9 cellular contexts compared by ENCODE assay signal in genomic region chr13:24684600-24684998, GRCh38. TPM values are rescaled to one million over a fixed set of nuclear protein-coding genes. Genes with fewer than 3 reads are reported as not detected.
DNase-seq lines count a peak whose midpoint lies in the region; ATAC-seq, FAIRE-seq and TF ChIP-seq lines count a peak whose summit lies in the region.
"Had no signal": no experiment of that assay in that cellular context is flagged by ENCODE, and none has a peak within 500 bp of the region (broad histone marks: within the 10 kb centered on the region; RNA-seq: fewer than 3 reads in every experiment).

No MANE protein-coding gene starts in this region.

- peaks cover 18% of the 10 kb centered on the region for H3K4me1 ChIP-seq in HepG2 (ENCODE audit: insufficient read depth, low read length)
- peaks cover 0 to 21% (median 7%) of the 10 kb centered on the region in 4 donors for H3K4me1 ChIP-seq in right lobe of liver
- peaks cover 19% of the 10 kb centered on the region for H3K4me1 ChIP-seq in HUES64 (ENCODE audit: insufficient read depth, low read length)

- no peak overlapping the region for H3K9ac ChIP-seq in HepG2 (ENCODE audit: insufficient read depth, low read depth, low read length)
- H3K9ac ChIP-seq in HUES64 (ENCODE audit: low read depth, low read length): no peak overlapping the region

- H3K9me3 ChIP-seq in HepG2 (ENCODE audit: low read length) (no peaks in the 10 kb centered on the region), right lobe of liver (no peaks in the 10 kb centered on the region), HUES64 (ENCODE audit: insufficient read depth, low read depth, low read length) (no peaks in the 10 kb centered on the region)

- no peaks in the 10 kb centered on the region for H3K36me3 ChIP-seq in HepG2 (replicated peaks in 1 of 2; ENCODE audit: control insufficient read depth in 1 of 2, insufficient read depth in 2 of 2, low read length in 2 of 2)
- H3K36me3 ChIP-seq in right lobe of liver: no peaks in the 10 kb centered on the region
- no peaks in the 10 kb centered on the region for H3K36me3 ChIP-seq in HUES64 (ENCODE audit: insufficient read depth, low read length)

- TF ChIP-seq CTCF in HepG2 (CRISPR knock-in tag; IDR thresholded peaks at IDR 0.05): no peak
- no peak for TF ChIP-seq CTCF in right lobe of liver (IDR thresholded peaks at IDR 0.05)

- H3K4me3 ChIP-seq in HepG2 (replicated peaks in 1 of 3; ENCODE audit: insufficient read depth in 1 of 3, low read depth in 2 of 3, low read length in 3 of 3) (no peak overlapping the region), right lobe of liver (no peak overlapping the region), HUES64 (ENCODE audit: low read length) (no peak overlapping the region)
- H3K4me3 ChIP-seq: K562 had no signal

- no peak overlapping the region for H2AFZ ChIP-seq in HepG2 (ENCODE audit: low read length)

- FAIRE-seq in HepG2 (lab: Jason Lieb, UNC) (no peak), H54 (lab: Jason Lieb, UNC) (no peak)
- FAIRE-seq: K562 had no signal

- POLR2A ChIA-PET in HepG2 (lab: Yijun Ruan, JAX): no interaction called here

- DNase-seq in HepG2 (ENCODE audit: low spot score): no peak
- no peak for DNase-seq in right lobe of liver
- peak; percentile 45 for DNase-seq in astrocyte of the hippocampus (ENCODE audit: low read depth, low spot score)
- DNase-seq in DMS53 treated with DMSO at 0.1 percent for 48 hours (lab: John Stamatoyannopoulos, UW; ENCODE audit: unreplicated experiment): no peak
- DNase-seq in H54 (ENCODE audit: insufficient read length, low spot score): no peak

- no peaks in the 10 kb centered on the region for H3K79me2 ChIP-seq in HepG2 (ENCODE audit: insufficient read depth, low read length)

- peak overlapping the region; percentile 22 for H3K27ac Mint-ChIP-seq in stimulated activated naive CD8-positive, alpha-beta T cell treated with anti-CD3 and anti-CD28 coated beads, Interleukin-15, Interleukin-2, amounts not matched to agents 100 ng/mL and 50 ng/mL, for 24 hours

- H3K27ac ChIP-seq in HepG2 (ENCODE audit: extremely low read length, insufficient read depth, low read length) (no peak overlapping the region), right lobe of liver (no peak overlapping the region), HUES64 (ENCODE audit: low read depth, low read length) (0 out of 2 replicates have a peak overlapping the region, but pooled peaks have one; percentile 8)

- 0 out of 2 replicates have a peak overlapping the region, but pooled peaks have one; percentile 2 for H3K4me2 ChIP-seq in HepG2 (ENCODE audit: low read depth, low read length)

- no TSS peak for BruUV-seq in HepG2 (replicated peaks; lab: Mats Ljungman, UMichigan)

- no peak for TF ChIP-seq RAD21 in HepG2 (CRISPR knock-in tag; IDR thresholded peaks at IDR 0.05)

- H3K4me3 Mint-ChIP-seq in stimulated activated naive CD8-positive, alpha-beta T cell treated with anti-CD3 and anti-CD28 coated beads, Interleukin-15, Interleukin-2, amounts not matched to agents 100 ng/mL and 50 ng/mL, for 24 hours: peak overlapping the region; percentile 35

- no peaks in the 10 kb centered on the region for H3K9me3 Mint-ChIP-seq in stimulated activated naive CD8-positive, alpha-beta T cell treated with anti-CD3 and anti-CD28 coated beads, Interleukin-15, Interleukin-2, amounts not matched to agents 100 ng/mL and 50 ng/mL, for 24 hours

- peaks cover 4 to 48% of the 10 kb centered on the region in 2 experiments; a peak in 4 of 5 replicates for H3K27me3 ChIP-seq in HepG2 (ENCODE audit: control insufficient read depth in 1 of 2, insufficient read depth in 2 of 2, low read length in 2 of 2)
- peaks cover 14% of the 10 kb centered on the region in 2 donors for H3K27me3 ChIP-seq in right lobe of liver
- peaks cover 22% of the 10 kb centered on the region for H3K27me3 ChIP-seq in HUES64 (ENCODE audit: insufficient read depth, low read length)

- intact Hi-C loops in HepG2 (cut with micrococcal nuclease; ENCODE audit: unreplicated experiment) (loop anchor here (5.0 kb wide), 1 partner anchor 43 kb away; no protein-coding TSS in a partner anchor), right lobe of liver (cut with DNase I) (no loop called here)

- peaks cover 33% of the 10 kb centered on the region for H3K4me1 Mint-ChIP-seq in stimulated activated naive CD8-positive, alpha-beta T cell treated with anti-CD3 and anti-CD28 coated beads, Interleukin-15, Interleukin-2, amounts not matched to agents 100 ng/mL and 50 ng/mL, for 24 hours (ENCODE audit: low read depth)

- CTCF ChIA-PET in HepG2 (lab: Yijun Ruan, JAX; ENCODE audit: low intra/inter-chr PET ratio, low total read pairs): interaction anchor here (1.2 to 1.6 kb wide), 2 partner anchors 43 to 284 kb away, joined by 3 to 10 read pairs; no protein-coding TSS in a partner anchor

- WGBS in HepG2 (ENCODE audit: low lambda C conversion rate): 17% methylated on average over 3 of the region's 4 CpGs
- 22% methylated on average over 1 of the region's 4 CpGs for WGBS in right lobe of liver (ENCODE audit: insufficient coverage, low coverage, low lambda C conversion rate, missing lambda C conversion rate)
- WGBS in HUES64: 53% methylated on average over 4 of the region's 4 CpGs

- no peak for TF ChIP-seq POLR2A in HepG2 (IDR thresholded peaks at IDR 0.05; ENCODE audit: insufficient read depth in 1 of 2, low read depth in 2 of 2, low read length in 2 of 2)
- TF ChIP-seq POLR2A in right lobe of liver (IDR thresholded peaks at IDR 0.05): no peak
- no peak for TF ChIP-seq POLR2A in H54 (IDR thresholded peaks at IDR 0.05; ENCODE audit: low read depth, low read length)

- ATAC-seq in HepG2 (no peak), right lobe of liver (no peak), HG03469 (IDR thresholded peaks at IDR 0.05; ENCODE audit: unreplicated experiment) (no peak)

- no peaks in the 10 kb centered on the region for H4K20me1 ChIP-seq in HepG2 (ENCODE audit: insufficient read depth, low read length)

- H3K36me3 Mint-ChIP-seq in stimulated activated naive CD8-positive, alpha-beta T cell treated with anti-CD3 and anti-CD28 coated beads, Interleukin-15, Interleukin-2, amounts not matched to agents 100 ng/mL and 50 ng/mL, for 24 hours (ENCODE audit: low read depth): no peaks in the 10 kb centered on the region

- peaks cover 48% of the 10 kb centered on the region for H3K27me3 Mint-ChIP-seq in stimulated activated naive CD8-positive, alpha-beta T cell treated with anti-CD3 and anti-CD28 coated beads, Interleukin-15, Interleukin-2, amounts not matched to agents 100 ng/mL and 50 ng/mL, for 24 hours

- TF ChIP-seq EP300 in HepG2 (IDR thresholded peaks at IDR 0.05; ENCODE audit: low read depth in 2 of 2, low read length in 2 of 2) (no peak), HepG2 (CRISPR knock-in tag; IDR thresholded peaks at IDR 0.05; ENCODE audit: borderline replicate concordance) (no peak)

- in situ Hi-C loops in HepG2 (cut with HindIII; ENCODE audit: extremely low pct_ligation_motif_present, low pct_unique_long_range_greater_than_20kb): no loop called here

TF ChIP-seq in HepG2, 621 proteins besides CTCF, POLR2A, EP300 and RAD21:
- no peak for TF ChIP-seq ZNF784 (CRISPR knock-in tag; IDR thresholded peaks at IDR 0.05; ENCODE audit: borderline replicate concordance)
- TF ChIP-seq HNF4A (CRISPR knock-in tag; IDR thresholded peaks at IDR 0.05): no peak
- TF ChIP-seq HOXA5 (CRISPR knock-in tag; IDR thresholded peaks at IDR 0.05): no peak

RNA-seq across cellular contexts. Expression of gene ATP12A, which starts 4.4 kb away (rescaled TPM):
- total RNA-seq in HepG2 (2016; rRNA removed; fragmentation: Illumina TruSeq; extraction: Trizol): not detected in 2 replicates
- not detected in 2 replicates for total RNA-seq in HepG2 (2016; cell fraction: cytosol; rRNA removed; fragmentation: Illumina TruSeq; extraction: Trizol; ENCODE audit: low read depth)
- not detected in 2 replicates for total RNA-seq in HepG2 (2016; cell fraction: insoluble cytoplasmic fraction; rRNA removed; fragmentation: Illumina TruSeq; extraction: Trizol)
- total RNA-seq in HepG2 (2016; cell fraction: membrane; rRNA removed; fragmentation: Illumina TruSeq; extraction: Trizol): not detected in 2 replicates
- total RNA-seq in HepG2 (2016; cell fraction: nucleus; rRNA removed; fragmentation: Illumina TruSeq; extraction: Trizol): not detected in 2 replicates
- polyA plus RNA-seq in HepG2 (2011; rRNA removed): not detected in 2 replicates
- polyA plus RNA-seq in HepG2 (2011; cell fraction: cytosol; rRNA removed): not detected in 2 replicates
- polyA plus RNA-seq in HepG2 (2011; cell fraction: nucleus; rRNA removed): not detected in 2 replicates
- not detected in 2 replicates for polyA plus RNA-seq in HepG2 (2012)
- not detected in 2 replicates for polyA plus RNA-seq in HepG2 (2016; cell fraction: cytosol; fragmentation: Illumina TruSeq; extraction: Trizol; ENCODE audit: low read depth)
- not detected in 2 replicates for polyA plus RNA-seq in HepG2 (2016; cell fraction: insoluble cytoplasmic fraction; fragmentation: Illumina TruSeq; extraction: Trizol; ENCODE audit: low read depth)
- not detected in 2 replicates for polyA plus RNA-seq in HepG2 (2016; cell fraction: membrane; fragmentation: Illumina TruSeq; extraction: Trizol; ENCODE audit: low read depth)
- polyA plus RNA-seq in HepG2 (2016; cell fraction: nucleus; fragmentation: Illumina TruSeq; extraction: Trizol; ENCODE audit: insufficient read depth, low read depth): not detected in 2 replicates
- not detected in 2 replicates for polyA minus RNA-seq in HepG2 (2011; rRNA and poly(A)+ RNA removed; ENCODE audit: low replicate concordance)
- polyA minus RNA-seq in HepG2 (2011; cell fraction: cytosol; rRNA and poly(A)+ RNA removed): not detected in 2 replicates
- polyA minus RNA-seq in HepG2 (2011; cell fraction: nucleus; rRNA and poly(A)+ RNA removed): not detected in 2 replicates
- not detected for total RNA-seq in right lobe of liver
- polyA plus RNA-seq in HUES64 (2013, experiment 1 of 2): 0.45 TPM
- polyA plus RNA-seq in HUES64 (2013, experiment 2 of 2): 0.76 TPM
- total RNA-seq: K562 had no signal
- polyA plus RNA-seq: K562 had no signal
